ENCODE assay signal across 1 cellular context in the genomic region with DNA sequence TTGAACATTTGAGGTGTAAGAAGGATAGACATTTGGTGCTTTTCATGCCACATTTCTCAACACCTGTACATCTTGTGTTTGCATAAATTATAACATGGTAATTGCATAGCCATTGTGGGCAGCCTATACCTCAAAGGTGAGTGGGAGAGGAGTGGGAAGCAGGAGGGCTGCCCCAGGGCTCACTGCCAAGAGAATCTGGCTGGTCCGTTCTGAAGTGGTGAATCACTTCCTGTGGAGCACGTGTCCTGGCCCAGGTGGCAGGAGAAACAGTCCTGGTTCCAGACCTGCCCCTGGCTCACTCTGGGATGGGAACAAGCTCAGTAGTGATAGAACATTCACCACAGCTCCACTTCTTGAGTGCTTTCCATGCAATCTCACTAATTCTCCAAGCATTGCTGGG.
TF ChIP-seq lines count a peak whose summit lies in the region.

No MANE protein-coding gene starts in this region.

TF ChIP-seq in K562, 482 proteins besides CTCF, POLR2A, EP300 and RAD21:
- TF ChIP-seq MEF2A (IDR thresholded peaks at IDR 0.05; ENCODE audit: control insufficient read depth, low read depth, low read length) (no peak), CBX1 (IDR thresholded peaks at IDR 0.05; ENCODE audit: low read depth) (no peak), NFIC (IDR thresholded peaks at IDR 0.05) (0 out of 2 replicates have a peak, but pooled peaks have one; percentile 10), HNRNPLL (IDR thresholded peaks at IDR 0.05; ENCODE audit: low read depth, low read length, poor library complexity, severe bottlenecking) (no peak), SIN3B (IDR thresholded peaks at IDR 0.05; ENCODE audit: low read depth) (no peak), JUND (IDR thresholded peaks at IDR 0.05; ENCODE audit: borderline replicate concordance, low read depth, low read length) (peak; percentile 17; the same call in 1 of the 2 replicates), JUND (tag; IDR thresholded peaks at IDR 0.05; ENCODE audit: borderline replicate concordance, low read depth, low read length) (no peak), ZNF165 (CRISPR knock-in tag; IDR thresholded peaks at IDR 0.05; ENCODE audit: borderline replicate concordance) (no peak), SAFB2 (IDR thresholded peaks at IDR 0.05; ENCODE audit: borderline replicate concordance, low read depth, low read length, severe bottlenecking) (no peak)
- TF ChIP-seq, protein P1, sequence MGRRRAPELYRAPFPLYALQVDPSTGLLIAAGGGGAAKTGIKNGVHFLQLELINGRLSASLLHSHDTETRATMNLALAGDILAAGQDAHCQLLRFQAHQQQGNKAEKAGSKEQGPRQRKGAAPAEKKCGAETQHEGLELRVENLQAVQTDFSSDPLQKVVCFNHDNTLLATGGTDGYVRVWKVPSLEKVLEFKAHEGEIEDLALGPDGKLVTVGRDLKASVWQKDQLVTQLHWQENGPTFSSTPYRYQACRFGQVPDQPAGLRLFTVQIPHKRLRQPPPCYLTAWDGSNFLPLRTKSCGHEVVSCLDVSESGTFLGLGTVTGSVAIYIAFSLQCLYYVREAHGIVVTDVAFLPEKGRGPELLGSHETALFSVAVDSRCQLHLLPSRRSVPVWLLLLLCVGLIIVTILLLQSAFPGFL (CRISPR knock-in tag; IDR thresholded peaks at IDR 0.05), result no peak
- TF ChIP-seq, protein P2, sequence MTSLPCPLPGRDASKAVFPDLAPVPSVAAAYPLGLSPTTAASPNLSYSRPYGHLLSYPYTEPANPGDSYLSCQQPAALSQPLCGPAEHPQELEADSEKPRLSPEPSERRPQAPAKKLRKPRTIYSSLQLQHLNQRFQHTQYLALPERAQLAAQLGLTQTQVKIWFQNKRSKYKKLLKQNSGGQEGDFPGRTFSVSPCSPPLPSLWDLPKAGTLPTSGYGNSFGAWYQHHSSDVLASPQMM (CRISPR knock-in tag; IDR thresholded peaks at IDR 0.05), result no peak
- TF ChIP-seq, protein P3, sequence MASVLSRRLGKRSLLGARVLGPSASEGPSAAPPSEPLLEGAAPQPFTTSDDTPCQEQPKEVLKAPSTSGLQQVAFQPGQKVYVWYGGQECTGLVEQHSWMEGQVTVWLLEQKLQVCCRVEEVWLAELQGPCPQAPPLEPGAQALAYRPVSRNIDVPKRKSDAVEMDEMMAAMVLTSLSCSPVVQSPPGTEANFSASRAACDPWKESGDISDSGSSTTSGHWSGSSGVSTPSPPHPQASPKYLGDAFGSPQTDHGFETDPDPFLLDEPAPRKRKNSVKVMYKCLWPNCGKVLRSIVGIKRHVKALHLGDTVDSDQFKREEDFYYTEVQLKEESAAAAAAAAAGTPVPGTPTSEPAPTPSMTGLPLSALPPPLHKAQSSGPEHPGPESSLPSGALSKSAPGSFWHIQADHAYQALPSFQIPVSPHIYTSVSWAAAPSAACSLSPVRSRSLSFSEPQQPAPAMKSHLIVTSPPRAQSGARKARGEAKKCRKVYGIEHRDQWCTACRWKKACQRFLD (CRISPR knock-in tag; IDR thresholded peaks at IDR 0.05), result no peak
- TF ChIP-seq, protein P4, sequence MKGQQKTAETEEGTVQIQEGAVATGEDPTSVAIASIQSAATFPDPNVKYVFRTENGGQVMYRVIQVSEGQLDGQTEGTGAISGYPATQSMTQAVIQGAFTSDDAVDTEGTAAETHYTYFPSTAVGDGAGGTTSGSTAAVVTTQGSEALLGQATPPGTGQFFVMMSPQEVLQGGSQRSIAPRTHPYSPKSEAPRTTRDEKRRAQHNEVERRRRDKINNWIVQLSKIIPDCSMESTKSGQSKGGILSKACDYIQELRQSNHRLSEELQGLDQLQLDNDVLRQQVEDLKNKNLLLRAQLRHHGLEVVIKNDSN (CRISPR knock-in tag; IDR thresholded peaks at IDR 0.05), result peak; percentile 34; the same call in 1 of the 2 replicates
- TF ChIP-seq, protein P5, sequence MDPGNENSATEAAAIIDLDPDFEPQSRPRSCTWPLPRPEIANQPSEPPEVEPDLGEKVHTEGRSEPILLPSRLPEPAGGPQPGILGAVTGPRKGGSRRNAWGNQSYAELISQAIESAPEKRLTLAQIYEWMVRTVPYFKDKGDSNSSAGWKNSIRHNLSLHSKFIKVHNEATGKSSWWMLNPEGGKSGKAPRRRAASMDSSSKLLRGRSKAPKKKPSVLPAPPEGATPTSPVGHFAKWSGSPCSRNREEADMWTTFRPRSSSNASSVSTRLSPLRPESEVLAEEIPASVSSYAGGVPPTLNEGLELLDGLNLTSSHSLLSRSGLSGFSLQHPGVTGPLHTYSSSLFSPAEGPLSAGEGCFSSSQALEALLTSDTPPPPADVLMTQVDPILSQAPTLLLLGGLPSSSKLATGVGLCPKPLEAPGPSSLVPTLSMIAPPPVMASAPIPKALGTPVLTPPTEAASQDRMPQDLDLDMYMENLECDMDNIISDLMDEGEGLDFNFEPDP (CRISPR knock-in tag; IDR thresholded peaks at IDR 0.05), result no peak
- TF ChIP-seq, protein P6, sequence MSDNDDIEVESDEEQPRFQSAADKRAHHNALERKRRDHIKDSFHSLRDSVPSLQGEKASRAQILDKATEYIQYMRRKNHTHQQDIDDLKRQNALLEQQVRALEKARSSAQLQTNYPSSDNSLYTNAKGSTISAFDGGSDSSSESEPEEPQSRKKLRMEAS (CRISPR knock-in tag; IDR thresholded peaks at IDR 0.05), result 0 out of 2 replicates have a peak, but pooled peaks have one; percentile 17
TF ChIP-seq in K562: peak in this region for 4.
